ENCODE assay signal across 8 cellular contexts in the genomic region with DNA sequence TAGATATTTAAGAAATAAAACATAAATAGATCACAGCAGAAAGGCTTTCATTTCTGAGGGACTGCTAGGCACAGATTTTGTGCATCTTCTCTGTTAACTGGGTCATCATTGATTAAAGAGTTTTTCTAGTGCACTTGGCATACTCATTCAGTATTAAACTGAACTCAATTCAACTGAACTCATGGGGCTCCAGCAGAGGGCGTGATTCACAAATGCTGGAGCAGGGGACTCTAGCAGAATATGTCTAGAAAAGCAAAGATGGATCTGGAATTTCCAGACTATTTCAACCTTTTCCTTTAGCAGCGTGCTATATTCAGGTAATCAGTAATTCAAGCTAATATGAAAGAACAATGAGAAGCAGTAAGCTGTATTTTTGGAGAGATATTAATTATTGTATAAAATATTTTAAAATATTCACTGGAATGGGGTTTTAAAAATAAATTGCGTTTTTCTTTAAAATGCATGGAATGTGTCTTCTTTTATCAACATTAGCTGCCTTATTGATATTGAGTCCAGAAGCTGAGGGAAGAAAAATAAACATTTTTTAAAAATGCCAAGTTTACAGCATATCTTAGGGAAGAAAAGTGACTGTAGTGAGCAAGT.
DNase-seq lines count a peak whose midpoint lies in the region; ATAC-seq and TF ChIP-seq lines count a peak whose summit lies in the region.

No MANE protein-coding gene starts in this region.

- no peaks in the 10 kb centered on the region for H3K27me3 ChIP-seq in HAP-1 (ENCODE audit: low read depth)

- no peaks in the 10 kb centered on the region for H3K4me1 ChIP-seq in HAP-1

- peak; percentile 85 for TF ChIP-seq CTCF in astrocyte of the spinal cord (IDR thresholded peaks at IDR 0.05; ENCODE audit: low read depth, low read length)

- peak; percentile 90 for DNase-seq in DMS 273 (lab: John Stamatoyannopoulos, UW; ENCODE audit: unreplicated experiment)
- DNase-seq in HAP-1 (ENCODE audit: low spot score in 2 of 2), result peak; percentile 41 to 79
- peak; percentile 12 for DNase-seq in NCI-H345 treated with DMSO at 0.1 percent for 48 hours (lab: John Stamatoyannopoulos, UW; ENCODE audit: unreplicated experiment)
- peak; percentile 66 for DNase-seq in astrocyte of the spinal cord (ENCODE audit: low read depth, low spot score)
- DNase-seq in medulla oblongata (ENCODE audit: extremely low spot score), result peak; percentile 46
- DNase-seq in UCSD-AML1 (lab: John Stamatoyannopoulos, UW; ENCODE audit: unreplicated experiment), result no peak
- no peak for DNase-seq in NK-92 (lab: John Stamatoyannopoulos, UW; ENCODE audit: unreplicated experiment)

- no peaks in the 10 kb centered on the region for H3K36me3 ChIP-seq in HAP-1 (replicated peaks)

- ATAC-seq in GM18520 (IDR thresholded peaks at IDR 0.05; ENCODE audit: unreplicated experiment), result no peak

- no peak overlapping the region for H3K4me3 ChIP-seq in HAP-1
- no peak overlapping the region for H3K4me3 ChIP-seq in astrocyte of the spinal cord (ENCODE audit: low read depth, low read length)

- H3K9me3 ChIP-seq in HAP-1, result no peaks in the 10 kb centered on the region

- in situ Hi-C loops in HAP-1 (cut with MboI; ENCODE audit: low sequenced_read_pairs) (loop anchor here (25.0 kb wide), 2 partner anchors 703 to 1253 kb away; no protein-coding TSS in a partner anchor), astrocyte of the spinal cord (cut with HindIII; ENCODE audit: low sequenced_read_pairs) (no loop called here)

Comparison
In these comparisons a context has a peak if more than half of its experiments do, and no peak if none do; other contexts are left out.
1. DNase-seq: peak in DMS 273 (single experiment), HAP-1 (2 of 2), NCI-H345 treated with DMSO at 0.1 percent for 48 hours (single experiment), astrocyte of the spinal cord (single experiment) and medulla oblongata (single experiment); none in UCSD-AML1 (single experiment) and NK-92 (single experiment).